26 cellular contexts compared by ENCODE assay signal in the genomic region with DNA sequence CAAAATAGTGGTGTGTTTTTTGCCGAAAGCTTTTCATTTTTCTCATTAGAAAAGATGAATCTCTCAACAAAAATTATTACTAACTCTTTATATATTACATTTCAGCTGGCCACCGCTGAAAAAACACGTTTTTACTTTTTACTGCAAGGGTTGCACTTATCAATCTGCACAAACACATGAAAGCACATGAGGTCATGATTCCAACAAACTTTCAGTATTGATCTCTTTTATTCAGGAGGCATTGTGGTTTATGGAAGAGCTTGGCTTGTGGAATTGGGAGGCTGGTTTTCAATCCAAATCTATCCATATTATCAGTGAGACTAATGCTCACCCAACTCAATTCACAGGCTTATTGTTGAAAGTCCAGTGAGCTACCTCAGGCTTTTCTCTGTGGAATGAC.
"Had no signal": no experiment of that assay in that cellular context is flagged by ENCODE, and none has a peak within 500 bp of the region (broad histone marks: within the 10 kb centered on the region; RNA-seq: fewer than 3 reads in every experiment).

No MANE protein-coding gene starts in this region.

- H3K27me3 Mint-ChIP-seq: dendritic cell treated with granulocyte-macrophage colony-stimulating factor and Interleukin-4, amounts not matched to agents 40 ng/mL and 50 ng/mL, for 4 days had no signal

- FAIRE-seq: endometrium, frontal cortex had no signal

- ATAC-seq: effector memory CD8-positive, alpha-beta T cell; esophagus mucosa; foreskin keratinocyte; gastroesophageal sphincter; heart left ventricle; left colon; left lung; left ventricle myocardium superior; lower lobe of right lung; mucosa of descending colon had no signal

- DNase-seq: colonic mucosa; cortex of kidney; effector CD8-positive, alpha-beta T cell; effector memory CD8-positive, alpha-beta T cell; endodermal cell; erythroblast; foreskin keratinocyte; heart left ventricle; hypothalamus; immature natural killer cell; islet precursor cell; kidney; kidney glomerular epithelial cell; left colon; left lung; left ventricle myocardium superior; lower lobe of right lung; mesenchymal stem cell; mucosa of descending colon; naive B cell had no signal

- H3K4me1 Mint-ChIP-seq: endodermal cell, immature natural killer cell, mesothelial cell of epicardium, naive B cell had no signal

- H3K27ac Mint-ChIP-seq: dendritic cell treated with granulocyte-macrophage colony-stimulating factor and Interleukin-4, amounts not matched to agents 40 ng/mL and 50 ng/mL, for 4 days; effector memory CD8-positive, alpha-beta T cell; endodermal cell; immature natural killer cell; mesothelial cell of epicardium; naive B cell had no signal

- H3K9me3 Mint-ChIP-seq: effector memory CD8-positive, alpha-beta T cell; immature natural killer cell had no signal

- H3K4me3 Mint-ChIP-seq: dendritic cell treated with granulocyte-macrophage colony-stimulating factor and Interleukin-4, amounts not matched to agents 40 ng/mL and 50 ng/mL, for 4 days; effector memory CD8-positive, alpha-beta T cell; endodermal cell; immature natural killer cell; mesothelial cell of epicardium; naive B cell had no signal

- H3K36me3 Mint-ChIP-seq: mesothelial cell of epicardium had no signal
